ENCODE assay signal across 8 cellular contexts in the genomic region with DNA sequence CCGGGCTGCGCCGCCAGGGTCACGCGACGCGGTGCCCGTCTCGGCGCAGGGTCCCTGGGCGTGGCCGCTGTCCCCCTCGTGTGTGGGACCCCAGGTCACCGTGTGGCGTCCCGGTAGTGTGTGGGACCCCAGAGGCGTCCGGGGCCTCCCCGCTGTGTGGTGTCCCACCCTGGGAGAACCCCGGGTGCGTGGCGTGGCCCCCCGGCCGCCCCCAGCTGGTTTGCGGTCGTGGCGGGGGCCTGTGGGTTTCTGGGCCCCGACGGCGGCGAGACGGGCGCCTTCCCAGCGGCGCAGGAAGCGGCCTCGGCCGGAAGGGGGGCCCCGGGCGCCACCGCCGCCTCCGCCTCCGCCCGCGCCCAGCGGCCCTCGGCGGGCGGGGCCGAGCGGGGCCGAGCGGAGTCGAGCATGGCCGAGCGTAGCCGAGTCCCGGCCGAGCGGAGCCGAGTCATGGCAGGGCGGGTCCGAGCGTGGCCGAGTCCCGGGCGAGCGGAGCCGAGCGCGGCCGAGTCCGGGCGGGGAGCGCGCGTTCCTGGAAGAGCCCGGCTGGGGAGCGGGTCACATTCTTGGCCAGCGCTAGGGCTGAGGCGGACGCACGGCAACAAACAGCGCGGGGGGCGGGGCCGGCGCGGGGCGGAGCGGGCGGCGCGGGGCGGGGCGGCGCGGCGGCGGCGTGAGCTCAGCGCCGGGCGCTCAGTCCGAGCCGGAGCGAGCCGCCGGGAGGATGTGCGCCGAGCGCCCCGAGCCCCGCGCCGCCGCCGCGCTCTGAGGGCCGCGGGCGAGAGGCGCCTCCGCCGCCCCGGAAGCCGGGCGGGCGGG. TPM values are rescaled to one million over a fixed set of nuclear protein-coding genes. Genes with fewer than 3 reads are reported as not detected.
A peak's percentile ranks its signal among the peaks of the same experiment; 100 is the strongest.
DNase-seq lines count a peak whose midpoint lies in the region; ATAC-seq, FAIRE-seq and TF ChIP-seq lines count a peak whose summit lies in the region.

No MANE protein-coding gene starts in this region.

- H4K20me1 ChIP-seq in mammary epithelial cell (ENCODE audit: insufficient read depth, low read length), result peaks cover 16% of the 10 kb centered on the region

- intact Hi-C loops in mammary epithelial cell (cut with micrococcal nuclease), result no loop called here

- BruUV-seq in mammary epithelial cell (replicated peaks; lab: Mats Ljungman, UMichigan), result no TSS peak

- peak overlapping the region; percentile 86 for H3K9ac ChIP-seq in mammary epithelial cell (ENCODE audit: insufficient read depth, low read length)

- H3K9me3 ChIP-seq in mammary epithelial cell (replicated peaks; ENCODE audit: insufficient read depth, low read length) (no peaks in the 10 kb centered on the region), small intestine (ENCODE audit: control insufficient read depth, low read depth) (no peaks in the 10 kb centered on the region)

- CTCF ChIA-PET in mammary epithelial cell (lab: Charles Lee; ENCODE audit: low non-redundant PET), result no interaction called here

- FAIRE-seq in small intestine (lab: Jason Lieb, UNC), result no peak

- H3K4me3 ChIP-seq in WI38 (ENCODE audit: low read depth, low read length) (peak overlapping the region; percentile 68), mammary epithelial cell (replicated peaks in 1 of 3; ENCODE audit: insufficient read depth in 1 of 3, low read depth in 2 of 3, low read length in 3 of 3) (peak overlapping the region; percentile 43 to 96 (median 89)), small intestine (ENCODE audit: low read depth in 1 of 2, low read length in 2 of 2) (peak overlapping the region; percentile 74 to 84)

- dilution Hi-C loops in mammary epithelial cell (cut with HindIII; ENCODE audit: low sequenced_read_pairs), result no loop called here

- DNase-seq in AG08395 (ENCODE audit: low spot score) (peak; percentile 99), NCI-H2196 (lab: John Stamatoyannopoulos, UW; ENCODE audit: unreplicated experiment) (peak; percentile 98), mammary epithelial cell (peak; percentile 94), iPS-NIHi7 (ENCODE audit: extremely low spot score) (peak; percentile 99), small intestine (peak; percentile 95)

- no peak for TF ChIP-seq CTCF in WI38 (IDR thresholded peaks at IDR 0.05; ENCODE audit: low read depth, low read length)
- no peak for TF ChIP-seq CTCF in mammary epithelial cell (conservative IDR thresholded peaks at IDR 0.05 in 1 of 2, IDR thresholded peaks at IDR 0.05 in 1 of 2; ENCODE audit: extremely low read depth in 1 of 2, insufficient read depth in 1 of 2, low read depth in 1 of 2, low read length in 2 of 2)

- H3K4me1 ChIP-seq in mammary epithelial cell (ENCODE audit: insufficient read depth, low read length) (peaks cover 22% of the 10 kb centered on the region), small intestine (ENCODE audit: control insufficient read depth in 2 of 2, insufficient read depth in 1 of 2, low read depth in 1 of 2, low read length in 1 of 2) (peaks cover 3 to 5% of the 10 kb centered on the region in 2 donors)

- peak overlapping the region; percentile 65 for H3K27ac ChIP-seq in mammary epithelial cell (ENCODE audit: insufficient read depth, low read depth, low read length)
- peak overlapping the region; percentile 98 for H3K27ac ChIP-seq in small intestine (ENCODE audit: low read depth in 1 of 2, low read length in 1 of 2)

- no peaks in the 10 kb centered on the region for H3K36me3 ChIP-seq in mammary epithelial cell (ENCODE audit: insufficient read depth, low read length)
- H3K36me3 ChIP-seq in small intestine (ENCODE audit: control insufficient read depth in 2 of 2, insufficient read depth in 2 of 2, low read length in 2 of 2), result no peaks in the 10 kb centered on the region

- peaks cover 40% of the 10 kb centered on the region for H3K79me2 ChIP-seq in mammary epithelial cell (ENCODE audit: insufficient read depth, low read length)

- ATAC-seq in GM18907 (IDR thresholded peaks at IDR 0.05; ENCODE audit: unreplicated experiment), result peak; percentile 85
- peak; percentile 86 for ATAC-seq in HG03135 (IDR thresholded peaks at IDR 0.05; ENCODE audit: unreplicated experiment)

- 0% methylated on average over 4 of the region's 130 CpGs for WGBS in mammary epithelial cell (ENCODE audit: low coverage, missing lambda C conversion rate)
- WGBS in small intestine, 3 donors, result 0% methylated on average over 20 to 130 of the region's 130 CpGs

- H3K4me2 ChIP-seq in mammary epithelial cell (ENCODE audit: insufficient read depth, low read depth, low read length), result peak overlapping the region; percentile 97

- no peaks in the 10 kb centered on the region for H3K27me3 ChIP-seq in mammary epithelial cell (ENCODE audit: insufficient read depth, low read length)
- H3K27me3 ChIP-seq in small intestine (ENCODE audit: control insufficient read depth in 2 of 2, insufficient read depth in 2 of 2, low read length in 2 of 2), result no peaks in the 10 kb centered on the region

- peak overlapping the region; percentile 96 for H2AFZ ChIP-seq in mammary epithelial cell (ENCODE audit: low read depth, low read length)

- in situ Hi-C loops in mammary epithelial cell (cut with MboI; ENCODE audit: low sequenced_read_pairs in 2 of 2), result no loop called here

RNA-seq across cellular contexts. Expression of a gene that starts 0.6 kb away (rescaled TPM):
- total RNA-seq in mammary epithelial cell, result 10 to 100 TPM; 27.2 to 47.8 TPM
- polyA plus RNA-seq in mammary epithelial cell (10.5 TPM), small intestine (10 to 100 TPM in 1 of 3 donors, 1 to 10 TPM in 2; 4.2 to 17.8 (median 5.4) TPM)
- 34.8 TPM for polyA minus RNA-seq in mammary epithelial cell

RNA-seq across cellular contexts. Expression of a gene that starts 33.0 kb away (rescaled TPM):
- 10 to 100 TPM; 13.5 to 70.9 TPM for total RNA-seq in mammary epithelial cell
- 11.8 TPM for polyA plus RNA-seq in mammary epithelial cell
- 5.4 TPM for polyA minus RNA-seq in mammary epithelial cell
- 10 to 100 TPM; 20.6 to 51.4 (median 39.4) TPM for polyA plus RNA-seq in small intestine

Comparison
In these comparisons a context has a peak if more than half of its experiments do, and no peak if none do; other contexts are left out.
1. Peak in every context shown above with its lines: DNase-seq, ATAC-seq, H3K4me3 ChIP-seq and H3K27ac ChIP-seq.